ENCODE assay signal across 9 cellular contexts in the genomic region with DNA sequence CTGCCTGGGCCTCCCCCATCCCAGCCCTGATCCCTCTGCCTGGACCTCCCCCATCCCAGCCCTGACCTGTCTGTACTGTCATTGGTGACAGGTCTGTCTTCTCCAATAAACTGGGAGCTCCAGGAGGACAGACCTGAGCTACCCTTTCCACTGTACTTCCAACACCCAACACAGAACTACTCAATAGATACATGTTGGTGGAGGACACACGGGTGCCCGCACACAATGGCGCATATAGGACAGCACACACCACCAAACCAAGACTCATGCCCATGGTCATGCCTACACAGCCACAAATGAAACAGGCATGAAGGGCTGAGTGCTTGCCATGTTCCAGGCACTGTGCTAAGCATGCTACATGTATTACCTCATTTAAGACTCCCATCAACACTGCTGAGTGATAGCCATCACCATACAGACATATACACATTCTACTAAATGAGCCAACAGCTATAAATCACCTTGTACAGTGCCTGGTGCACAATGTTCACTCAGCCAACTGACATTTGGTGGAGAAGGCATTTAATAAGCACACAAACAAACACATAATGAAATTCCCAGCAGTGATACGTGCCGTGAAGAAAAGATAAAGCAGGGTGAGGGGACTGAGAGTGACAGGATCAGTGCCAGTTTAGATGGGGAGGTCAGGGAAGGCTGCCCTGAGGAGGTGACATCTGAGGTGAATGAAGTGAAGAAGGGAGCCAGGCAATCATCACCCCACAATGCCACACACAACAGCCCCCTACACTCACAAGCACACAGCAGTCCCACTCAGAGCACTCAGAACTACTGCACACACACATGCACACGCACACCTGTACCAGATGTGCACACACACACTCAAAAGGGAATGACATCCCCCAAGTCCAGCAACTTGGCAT. TPM values are rescaled to one million over a fixed set of nuclear protein-coding genes. Genes with fewer than 3 reads are reported as not detected.
DNase-seq lines count a peak whose midpoint lies in the region; ATAC-seq and TF ChIP-seq lines count a peak whose summit lies in the region.
"Had no signal": no experiment of that assay in that cellular context is flagged by ENCODE, and none has a peak within 500 bp of the region (broad histone marks: within the 10 kb centered on the region; RNA-seq: fewer than 3 reads in every experiment).

No MANE protein-coding gene starts in this region.

- no peaks in the 10 kb centered on the region for H3K36me3 ChIP-seq in left ventricle myocardium inferior
- no peaks in the 10 kb centered on the region for H3K36me3 ChIP-seq in upper lobe of left lung

- H3K9me3 Mint-ChIP-seq in activated T-cell treated with anti-CD3 and anti-CD28 coated beads, Interleukin-2, amount 50 U/mL, for 72 hours = no peaks in the 10 kb centered on the region

- H3K27ac Mint-ChIP-seq in activated T-cell treated with anti-CD3 and anti-CD28 coated beads, Interleukin-2, amount 50 U/mL, for 72 hours = peak overlapping the region; percentile 14

- H3K9me3 ChIP-seq in left ventricle myocardium inferior (replicated peaks) (no peaks in the 10 kb centered on the region), iPS-18c (ENCODE audit: control insufficient read depth, insufficient read depth, low read length) (no peaks in the 10 kb centered on the region), upper lobe of left lung (no peaks in the 10 kb centered on the region)

- ATAC-seq in Right ventricle myocardium superior (ENCODE audit: poor library complexity) (no peak), upper lobe of left lung (ENCODE audit: low FRiP score in 2 of 2) (no peak)
- peak in 1 of 2 donors; percentile 35 for ATAC-seq in activated T-cell treated with anti-CD3 and anti-CD28 coated beads, Interleukin-2, amount 50 U/mL, for 72 hours (replicated peaks in 1 of 2)

- no peak for TF ChIP-seq CTCF in left ventricle myocardium inferior (IDR thresholded peaks at IDR 0.05; ENCODE audit: borderline replicate concordance)
- no peak for TF ChIP-seq CTCF in upper lobe of left lung (IDR thresholded peaks at IDR 0.05)

- no peak overlapping the region for H3K27ac ChIP-seq in left ventricle myocardium inferior (replicated peaks)
- H3K27ac ChIP-seq in upper lobe of left lung = peak overlapping the region in 2 of 4 donors; percentile 46 to 50

- TF ChIP-seq POLR2A in upper lobe of left lung (IDR thresholded peaks at IDR 0.05) = no peak

- H3K4me1 Mint-ChIP-seq in activated T-cell treated with anti-CD3 and anti-CD28 coated beads, Interleukin-2, amount 50 U/mL, for 72 hours (ENCODE audit: low read depth) = peaks cover 63% of the 10 kb centered on the region

- no peaks in the 10 kb centered on the region for H3K27me3 Mint-ChIP-seq in activated T-cell treated with anti-CD3 and anti-CD28 coated beads, Interleukin-2, amount 50 U/mL, for 72 hours (ENCODE audit: low read depth)

- peak overlapping the region; percentile 51 for H3K4me3 ChIP-seq in left ventricle myocardium inferior
- H3K4me3 ChIP-seq in iPS-18c (ENCODE audit: insufficient read depth, low read depth, low read length) = peak overlapping the region; percentile 51
- H3K4me3 ChIP-seq in upper lobe of left lung = peak overlapping the region in 3 of 4 donors; percentile 26 to 44 (median 40)

- no peak for TF ChIP-seq EP300 in upper lobe of left lung (IDR thresholded peaks at IDR 0.05)

- peaks cover 0 to 2% of the 10 kb centered on the region in 2 donors for H3K36me3 Mint-ChIP-seq in activated T-cell treated with anti-CD3 and anti-CD28 coated beads, Interleukin-2, amount 50 U/mL, for 72 hours (ENCODE audit: insufficient read depth in 2 of 2)

- peaks cover 98% of the 10 kb centered on the region for H3K27me3 ChIP-seq in left ventricle myocardium inferior (ENCODE audit: low read depth)
- H3K27me3 ChIP-seq in upper lobe of left lung = peaks cover 0 to 9% (median 0%) of the 10 kb centered on the region in 4 donors

- WGBS in upper lobe of left lung, 2 donors = 23 to 64% methylated on average over 3 to 6 of the region's 6 CpGs

- peak overlapping the region; percentile 87 to 93 for H3K4me3 Mint-ChIP-seq in activated T-cell treated with anti-CD3 and anti-CD28 coated beads, Interleukin-2, amount 50 U/mL, for 72 hours

- H3K4me1 ChIP-seq in left ventricle myocardium inferior (peaks cover 15% of the 10 kb centered on the region), upper lobe of left lung (peaks cover 10 to 20% (median 19%) of the 10 kb centered on the region in 4 donors)

- intact Hi-C loops in left ventricle myocardium inferior (cut with micrococcal nuclease) = loop anchor here (10.0 kb wide), 1 partner anchor 53 kb away; no protein-coding TSS in a partner anchor
- intact Hi-C loops in Right ventricle myocardium superior (cut with DNase I) = loop anchor here (2.0 to 10.0 kb wide), 2 partner anchors 53 to 193 kb away; a partner anchor contains a TSS

- DNase-seq in left ventricle myocardium inferior (no peak), Right ventricle myocardium superior (no peak), upper lobe of left lung (no peak), GM19238 (ENCODE audit: insufficient read length, low spot score) (no peak), A172 (ENCODE audit: low spot score) (no peak), SKM-1 treated with dmso at 0.1 percent for 144 hours (lab: John Stamatoyannopoulos, UW; ENCODE audit: unreplicated experiment) (no peak)
- peak in 1 of 2 donors; percentile 10 for DNase-seq in activated T-cell treated with anti-CD3 and anti-CD28 coated beads, Interleukin-2, amount 50 U/mL, for 72 hours
- DNase-seq: DMS79 treated with DMSO at 0.1 percent for 48 hours had no signal

RNA-seq across cellular contexts. Expression of a gene that starts 0.9 kb away (rescaled TPM):
- total RNA-seq in left ventricle myocardium inferior (1.2 TPM), Right ventricle myocardium superior (0.91 TPM), upper lobe of left lung (10 to 100 TPM in 1 of 6 donors, 1 to 10 TPM in 5; 1.3 to 12.0 (median 5.0) TPM)
- 10 to 100 TPM; 45.0 to 56.0 TPM for total RNA-seq in activated T-cell treated with anti-CD3 and anti-CD28 coated beads, Interleukin-2, amount 50 U/mL, for 72 hours
- total RNA-seq in A172 (2014; rRNA removed; shearing (Covaris generic)) = 0.05 TPM in 1 of 2 replicates, not detected in the other

RNA-seq across cellular contexts. Expression of a gene that starts 55.4 kb away (rescaled TPM):
- total RNA-seq in left ventricle myocardium inferior (7.1 TPM), Right ventricle myocardium superior (8.4 TPM), upper lobe of left lung (10 to 100 TPM in 4 of 6 donors, 1 to 10 TPM in 2; 9.2 to 26.4 (median 13.3) TPM)
- total RNA-seq in activated T-cell treated with anti-CD3 and anti-CD28 coated beads, Interleukin-2, amount 50 U/mL, for 72 hours = 10 to 100 TPM; 11.5 to 12.2 TPM
- 24.4 and 26.8 TPM in 2 replicates for total RNA-seq in A172 (2014; rRNA removed; shearing (Covaris generic))
